17 cellular contexts compared by ENCODE assay signal in genomic region chr2:109402980-109403840, GRCh38.
DNase-seq lines count a peak whose midpoint lies in the region; ATAC-seq and TF ChIP-seq lines count a peak whose summit lies in the region.
"Had no signal": no experiment of that assay in that cellular context is flagged by ENCODE, and none has a peak within 500 bp of the region (broad histone marks: within the 10 kb centered on the region; RNA-seq: fewer than 3 reads in every experiment).

No MANE protein-coding gene starts in this region.

- H3K4me1 ChIP-seq in psoas muscle, result peaks cover 9% of the 10 kb centered on the region

- intact Hi-C loops in psoas muscle (cut with DNase I), result no loop called here

- no peak overlapping the region for H3K4me3 ChIP-seq in HL-60 (replicated peaks; ENCODE audit: insufficient read depth, low read length)
- H3K4me3 ChIP-seq in psoas muscle, result no peak overlapping the region

- no peaks in the 10 kb centered on the region for H3K36me3 Mint-ChIP-seq in activated CD8-positive, alpha-beta memory T cell treated with anti-CD3 and anti-CD28 coated beads, Interleukin-2, amount 10 ng/mL, durations not matched to agents 7 days and 5 days
- peaks cover 12% of the 10 kb centered on the region for H3K36me3 Mint-ChIP-seq in activated naive CD8-positive, alpha-beta T cell

- no peak overlapping the region for H3K4me3 Mint-ChIP-seq in activated CD8-positive, alpha-beta memory T cell treated with anti-CD3 and anti-CD28 coated beads, Interleukin-2, amount 10 ng/mL, durations not matched to agents 7 days and 5 days
- no peak overlapping the region for H3K4me3 Mint-ChIP-seq in activated naive CD8-positive, alpha-beta T cell
- H3K4me3 Mint-ChIP-seq: type B pancreatic cell had no signal

- H3K27me3 ChIP-seq in HL-60 (ENCODE audit: insufficient read depth, poor library complexity, severe bottlenecking) (no peaks in the 10 kb centered on the region), psoas muscle (ENCODE audit: insufficient read depth in 3 of 3, low read length in 2 of 3) (no peaks in the 10 kb centered on the region)

- peaks cover 2% of the 10 kb centered on the region for H3K27me3 Mint-ChIP-seq in activated CD8-positive, alpha-beta memory T cell treated with anti-CD3 and anti-CD28 coated beads, Interleukin-2, amount 10 ng/mL, durations not matched to agents 7 days and 5 days
- H3K27me3 Mint-ChIP-seq in activated naive CD8-positive, alpha-beta T cell, result no peaks in the 10 kb centered on the region
- H3K27me3 Mint-ChIP-seq: type B pancreatic cell had no signal

- H3K27ac Mint-ChIP-seq in activated CD8-positive, alpha-beta memory T cell treated with anti-CD3 and anti-CD28 coated beads, Interleukin-2, amount 10 ng/mL, durations not matched to agents 7 days and 5 days, result no peak overlapping the region
- peak overlapping the region; percentile 34 for H3K27ac Mint-ChIP-seq in activated naive CD8-positive, alpha-beta T cell

- no peaks in the 10 kb centered on the region for H3K9me3 Mint-ChIP-seq in activated CD8-positive, alpha-beta memory T cell treated with anti-CD3 and anti-CD28 coated beads, Interleukin-2, amount 10 ng/mL, durations not matched to agents 7 days and 5 days (ENCODE audit: low read depth)
- no peaks in the 10 kb centered on the region for H3K9me3 Mint-ChIP-seq in activated naive CD8-positive, alpha-beta T cell (ENCODE audit: low read depth)
- H3K9me3 Mint-ChIP-seq: type B pancreatic cell had no signal

- no peak for TF ChIP-seq CTCF in HL-60 (IDR thresholded peaks at IDR 0.05; ENCODE audit: insufficient read depth, low read length)
- no peak for TF ChIP-seq CTCF in psoas muscle (IDR thresholded peaks at IDR 0.05)

- 87 to 91% (median 89%) methylated on average over 17 of the region's 17 CpGs for WGBS in psoas muscle, 3 donors

- no peak overlapping the region for H3K27ac ChIP-seq in HL-60 (replicated peaks)
- no peak overlapping the region for H3K27ac ChIP-seq in psoas muscle

- CTCF ChIA-PET in activated CD8-positive, alpha-beta memory T cell treated with anti-CD3 and anti-CD28 coated beads, Interleukin-2, amount 10 ng/mL, durations not matched to agents 7 days and 5 days (lab: Charles Lee), result no interaction called here

- peak; percentile 23 for ATAC-seq in activated CD8-positive, alpha-beta memory T cell treated with anti-CD3 and anti-CD28 coated beads, Interleukin-2, amount 10 ng/mL, durations not matched to agents 7 days and 5 days
- no peak for ATAC-seq in HG03159 (IDR thresholded peaks at IDR 0.05; ENCODE audit: unreplicated experiment)
- no peak for ATAC-seq in psoas muscle
- ATAC-seq: right cardiac atrium had no signal

- H3K4me1 Mint-ChIP-seq in activated CD8-positive, alpha-beta memory T cell treated with anti-CD3 and anti-CD28 coated beads, Interleukin-2, amount 10 ng/mL, durations not matched to agents 7 days and 5 days, result peaks cover 3% of the 10 kb centered on the region
- H3K4me1 Mint-ChIP-seq in activated naive CD8-positive, alpha-beta T cell (ENCODE audit: low read depth), result peaks cover 8% of the 10 kb centered on the region

- H3K9me3 ChIP-seq in psoas muscle, result no peaks in the 10 kb centered on the region
- H3K9me3 ChIP-seq: SK-N-SH had no signal

- no peak for DNase-seq in activated CD8-positive, alpha-beta memory T cell treated with anti-CD3 and anti-CD28 coated beads, Interleukin-2, amount 10 ng/mL, durations not matched to agents 7 days and 5 days
- no peak for DNase-seq in activated CD8-positive, alpha-beta memory T cell treated with anti-CD3 and anti-CD28 coated beads, Interleukin-2, amount 50 U/mL, for 4 hours
- DNase-seq in HL-60 (ENCODE audit: low read depth in 1 of 2, low spot score in 1 of 2), result peak; percentile 31 to 53
- peak; percentile 31 to 43 for DNase-seq in stimulated activated CD8-positive, alpha-beta memory T cell treated with anti-CD3 and anti-CD28 coated beads, Interleukin-2, amount 100 ng/mL, for 48 hours (ENCODE audit: low read depth in 2 of 2)
- DNase-seq in psoas muscle, result no peak
- DNase-seq in EL, result no peak
- DNase-seq: ACHN; activated effector memory CD4-positive, alpha-beta T cell treated with Interleukin-2 at 50 U/mL for 16 hours; aorta; DMS153; glutamatergic neuron; NCI-H1436; SK-N-SH had no signal

- H3K36me3 ChIP-seq in psoas muscle (ENCODE audit: insufficient read depth in 1 of 2, low read depth in 1 of 2), result no peaks in the 10 kb centered on the region

Comparison
In these comparisons a context has a peak if more than half of its experiments do, and no peak if none do; other contexts are left out.
1. DNase-seq: peak in HL-60 (2 of 2) and stimulated activated CD8-positive, alpha-beta memory T cell treated with anti-CD3 and anti-CD28 coated beads, Interleukin-2, amount 100 ng/mL, for 48 hours (2 of 2); none in activated CD8-positive, alpha-beta memory T cell treated with anti-CD3 and anti-CD28 coated beads, Interleukin-2, amount 10 ng/mL, durations not matched to agents 7 days and 5 days (single experiment), activated CD8-positive, alpha-beta memory T cell treated with anti-CD3 and anti-CD28 coated beads, Interleukin-2, amount 50 U/mL, for 4 hours (single experiment), psoas muscle (0 of 2) and EL (single experiment).